8 cellular contexts compared by ENCODE assay signal in the genomic region with DNA sequence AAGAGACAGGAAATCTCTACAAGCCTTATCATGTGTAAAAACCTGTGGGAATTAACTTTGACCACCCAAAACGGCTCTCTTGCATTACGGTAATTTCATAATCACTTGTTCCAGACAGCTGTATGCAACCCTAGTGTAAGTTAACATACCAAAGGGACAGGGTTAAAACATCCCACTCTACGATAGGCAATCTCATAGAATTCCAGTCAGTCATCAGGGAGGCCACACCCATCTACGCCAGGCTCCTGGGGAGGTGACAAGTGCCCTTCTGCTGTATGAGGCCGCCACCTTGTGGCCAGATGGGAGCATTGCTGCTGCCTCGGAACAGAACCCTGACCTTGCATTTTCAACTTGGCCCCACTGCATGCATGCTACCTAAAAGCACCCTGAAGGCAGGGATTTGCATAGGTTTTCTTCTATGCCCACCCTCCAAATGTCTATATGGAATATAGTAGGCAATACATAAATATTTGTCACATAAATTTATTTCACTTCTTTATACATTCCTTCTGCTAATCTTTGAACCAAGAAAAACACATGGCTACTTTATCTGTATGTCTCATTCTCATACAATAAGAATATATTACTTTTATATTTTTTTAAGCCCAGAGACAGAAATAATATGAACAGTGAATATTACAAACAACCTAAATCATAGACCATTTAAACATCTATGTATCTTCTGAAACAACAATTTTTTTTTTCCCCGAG.
A peak's percentile ranks its signal among the peaks of the same experiment; 100 is the strongest.
DNase-seq lines count a peak whose midpoint lies in the region; ATAC-seq and TF ChIP-seq lines count a peak whose summit lies in the region.

No MANE protein-coding gene starts in this region.

- peak; percentile 98 for TF ChIP-seq CTCF in GM12875 (IDR thresholded peaks at IDR 0.05; ENCODE audit: borderline replicate concordance, insufficient read depth, low read depth, low read length)

- peak; percentile 84 for ATAC-seq in HG03342 (IDR thresholded peaks at IDR 0.05; ENCODE audit: unreplicated experiment)
- ATAC-seq in activated CD4-positive, CD25-positive, alpha-beta regulatory T cell treated with anti-CD3 and anti-CD28 coated beads, Interleukin-2, amount 50 U/mL, for 24 hours, result peak; percentile 98
- no peak for ATAC-seq in GM18517 (IDR thresholded peaks at IDR 0.05; ENCODE audit: unreplicated experiment)

- H3K4me3 ChIP-seq in GM12875 (ENCODE audit: low read depth, low read length), result no peak overlapping the region

- DNase-seq in NCI-H510A (lab: John Stamatoyannopoulos, UW), result peak; percentile 61
- DNase-seq in cerebellar cortex (ENCODE audit: low spot score), result peak; percentile 91
- peak; percentile 91 for DNase-seq in kidney tubule cell (ENCODE audit: low spot score)
- DNase-seq in stimulated activated CD4-positive, alpha-beta T cell treated with anti-CD3 and anti-CD28 coated beads, Interleukin-2, amount 100 ng/mL, for 4 hours (ENCODE audit: low read depth), result peak; percentile 79
